Comparison of ENCODE assay signal across 12 cellular contexts in genomic region chr12:76688627-76689026, GRCh38.
DNase-seq lines count a peak whose midpoint lies in the region; ATAC-seq, FAIRE-seq and TF ChIP-seq lines count a peak whose summit lies in the region.
"Had no signal": no experiment of that assay in that cellular context is flagged by ENCODE, and none has a peak within 500 bp of the region (broad histone marks: within the 10 kb centered on the region; RNA-seq: fewer than 3 reads in every experiment).

No MANE protein-coding gene starts in this region.

- no peaks in the 10 kb centered on the region for H3K27me3 Mint-ChIP-seq in CD4-positive, CD25-positive, alpha-beta regulatory T cell
- peaks cover 2% of the 10 kb centered on the region for H3K27me3 Mint-ChIP-seq in GM23338 (ENCODE audit: insufficient read depth, low read depth, poor library complexity)
- H3K27me3 Mint-ChIP-seq: central memory CD8-positive, alpha-beta T cell had no signal

- FAIRE-seq in kidney (lab: Jason Lieb, UNC): no peak
- FAIRE-seq: GM12892 had no signal

- CTCF ChIA-PET in Panc1 (lab: Charles Lee): no interaction called here

- no peaks in the 10 kb centered on the region for H3K36me3 ChIP-seq in CD4-positive, CD25-positive, alpha-beta regulatory T cell (ENCODE audit: control insufficient read depth, insufficient read depth, low read length)
- H3K36me3 ChIP-seq in GM23338 (ENCODE audit: insufficient read depth) (no peaks in the 10 kb centered on the region), Panc1 (ENCODE audit: control insufficient read depth, insufficient read depth, low read length) (no peaks in the 10 kb centered on the region), kidney (ENCODE audit: control insufficient read depth in 1 of 2, insufficient read depth in 2 of 2, low read length in 2 of 2) (no peaks in the 10 kb centered on the region), spleen (no peaks in the 10 kb centered on the region)
- H3K36me3 ChIP-seq: HAP-1 had no signal

- H3K79me2 ChIP-seq in GM23338 (replicated peaks; ENCODE audit: insufficient read depth): no peaks in the 10 kb centered on the region

- H4K20me1 ChIP-seq in GM23338 (replicated peaks; ENCODE audit: insufficient read depth): no peaks in the 10 kb centered on the region

- peak in 2 of 3 donors; percentile 11 to 28 for DNase-seq in CD4-positive, CD25-positive, alpha-beta regulatory T cell
- DNase-seq in GM23338 (ENCODE audit: low spot score) (peak; percentile 49), Panc1 (ENCODE audit: low read depth, low spot score) (no peak), kidney (no peak), NCI-H146 treated with DMSO at 0.1 percent for 48 hours (lab: John Stamatoyannopoulos, UW; ENCODE audit: unreplicated experiment) (no peak), spleen (no peak)
- DNase-seq in activated CD4-positive, CD25-positive, alpha-beta regulatory T cell treated with anti-CD3 and anti-CD28 coated beads, Interleukin-2, amount 50 U/mL, for 72 hours: no peak
- DNase-seq: activated CD4-positive, alpha-beta T cell treated with anti-CD3 and anti-CD28 coated beads, Interleukin-2, amount 50 U/mL, for 4 hours had no signal

- in situ Hi-C loops in Panc1 (cut with HindIII; ENCODE audit: low pct_unique_long_range_greater_than_20kb, low sequenced_read_pairs): no loop called here

- WGBS in spleen, 5 donors: 83 to 91% (median 86%) methylated on average over 2 of the region's 2 CpGs

- ATAC-seq in CD4-positive, CD25-positive, alpha-beta regulatory T cell (ENCODE audit: low read depth in 2 of 2): no peak
- peak; percentile 32 for ATAC-seq in GM23338
- no peak for ATAC-seq in Panc1
- ATAC-seq in GM18505 (IDR thresholded peaks at IDR 0.05; ENCODE audit: unreplicated experiment): no peak

- no peak overlapping the region for H3K27ac Mint-ChIP-seq in CD4-positive, CD25-positive, alpha-beta regulatory T cell
- H3K27ac Mint-ChIP-seq in GM23338: no peak overlapping the region

- H3K4me3 Mint-ChIP-seq in CD4-positive, CD25-positive, alpha-beta regulatory T cell: no peak overlapping the region
- no peak overlapping the region for H3K4me3 Mint-ChIP-seq in GM23338
- H3K4me3 Mint-ChIP-seq: central memory CD8-positive, alpha-beta T cell had no signal

- BruUV-seq in Panc1 (replicated peaks; lab: Mats Ljungman, UMichigan): no TSS peak

- H3K36me3 Mint-ChIP-seq in CD4-positive, CD25-positive, alpha-beta regulatory T cell: no peaks in the 10 kb centered on the region
- no peaks in the 10 kb centered on the region for H3K36me3 Mint-ChIP-seq in GM23338 (ENCODE audit: low read depth)

- H3K9me3 ChIP-seq in CD4-positive, CD25-positive, alpha-beta regulatory T cell (ENCODE audit: control insufficient read depth in 2 of 2, low read length in 2 of 2): no peaks in the 10 kb centered on the region
- H3K9me3 ChIP-seq in Panc1 (ENCODE audit: control insufficient read depth, insufficient read depth, low read depth, low read length) (no peaks in the 10 kb centered on the region), kidney (ENCODE audit: control insufficient read depth in 1 of 2, low read length in 2 of 2) (no peaks in the 10 kb centered on the region), spleen (no peaks in the 10 kb centered on the region)
- H3K9me3 ChIP-seq: HAP-1 had no signal

- H3K9ac ChIP-seq in kidney (ENCODE audit: low read length in 2 of 2): no peak overlapping the region

- TF ChIP-seq POLR2A in GM18505 (IDR thresholded peaks at IDR 0.05; ENCODE audit: borderline replicate concordance, extremely low read depth, insufficient read depth, insufficient read length) (no peak), spleen (IDR thresholded peaks at IDR 0.05) (no peak)

- H3F3A ChIP-seq in GM23338 (replicated peaks; ENCODE audit: low read depth): no peaks in the 10 kb centered on the region

- intact Hi-C loops in Panc1 (cut with micrococcal nuclease; ENCODE audit: unreplicated experiment): no loop called here
- intact Hi-C loops in kidney (cut with DNase I): no loop called here
- intact Hi-C loops in spleen (cut with DNase I; ENCODE audit: low total_unique reads): no loop called here

- no peaks in the 10 kb centered on the region for H3K9me3 Mint-ChIP-seq in CD4-positive, CD25-positive, alpha-beta regulatory T cell
- no peaks in the 10 kb centered on the region for H3K9me3 Mint-ChIP-seq in GM23338
- H3K9me3 Mint-ChIP-seq: central memory CD8-positive, alpha-beta T cell had no signal

- H3K4me1 ChIP-seq in CD4-positive, CD25-positive, alpha-beta regulatory T cell (ENCODE audit: control insufficient read depth, insufficient read depth, low read length, poor library complexity, severe bottlenecking): no peaks in the 10 kb centered on the region
- peaks cover 25% of the 10 kb centered on the region for H3K4me1 ChIP-seq in GM23338 (ENCODE audit: insufficient read depth)
- H3K4me1 ChIP-seq in Panc1 (ENCODE audit: control insufficient read depth, insufficient read depth, low read length): no peaks in the 10 kb centered on the region
- no peaks in the 10 kb centered on the region for H3K4me1 ChIP-seq in kidney (ENCODE audit: control insufficient read depth in 1 of 2, insufficient read depth in 1 of 2, low read depth in 1 of 2, low read length in 2 of 2)
- H3K4me1 ChIP-seq in spleen: peaks cover 0 to 21% (median 8%) of the 10 kb centered on the region in 6 donors

- POLR2A ChIA-PET in Panc1 (lab: Charles Lee): no interaction called here

- H3K4me2 ChIP-seq in GM23338: no peak overlapping the region

- peak; percentile 58 to 76 for TF ChIP-seq CTCF in GM23338 (conservative IDR thresholded peaks at IDR 0.05; ENCODE audit: low read depth in 2 of 2)
- TF ChIP-seq CTCF in Panc1 (IDR thresholded peaks at IDR 0.05): peak; percentile 18; the same call in 1 of the 2 replicates
- TF ChIP-seq CTCF in kidney (IDR thresholded peaks at IDR 0.05; ENCODE audit: borderline replicate concordance, extremely low read depth, insufficient read depth): peak; percentile 4
- peak in 2 of 11 experiments; percentile 15 to 30 for TF ChIP-seq CTCF in spleen (IDR thresholded peaks at IDR 0.05 in 8 of 11, conservative IDR thresholded peaks at IDR 0.05 in 3 of 11)

- H3K9me2 ChIP-seq in GM23338 (ENCODE audit: insufficient read depth): no peaks in the 10 kb centered on the region

- H3K27me3 ChIP-seq in CD4-positive, CD25-positive, alpha-beta regulatory T cell (ENCODE audit: control insufficient read depth, insufficient read depth, low read length): peaks cover 3% of the 10 kb centered on the region
- no peaks in the 10 kb centered on the region for H3K27me3 ChIP-seq in GM23338 (ENCODE audit: insufficient read depth)
- H3K27me3 ChIP-seq in Panc1 (ENCODE audit: control insufficient read depth, insufficient read depth, low read length): no peaks in the 10 kb centered on the region
- no peaks in the 10 kb centered on the region for H3K27me3 ChIP-seq in spleen (replicated peaks in 1 of 7)

- H3K27ac ChIP-seq in CD4-positive, CD25-positive, alpha-beta regulatory T cell (ENCODE audit: insufficient read depth, low read length, poor library complexity, severe bottlenecking): no peak overlapping the region
- H3K27ac ChIP-seq in GM23338 (ENCODE audit: low read depth) (no peak overlapping the region), Panc1 (ENCODE audit: low read length) (no peak overlapping the region), kidney (ENCODE audit: low read depth in 2 of 2, low read length in 2 of 2) (no peak overlapping the region), spleen (no peak overlapping the region)

- H3K4me3 ChIP-seq in CD4-positive, CD25-positive, alpha-beta regulatory T cell (ENCODE audit: low read depth, low read length): no peak overlapping the region
- no peak overlapping the region for H3K4me3 ChIP-seq in GM23338
- no peak overlapping the region for H3K4me3 ChIP-seq in Panc1 (ENCODE audit: low read depth in 2 of 2, low read length in 2 of 2)
- H3K4me3 ChIP-seq in kidney (ENCODE audit: low read length in 2 of 2): no peak overlapping the region
- H3K4me3 ChIP-seq in spleen: no peak overlapping the region
- H3K4me3 ChIP-seq: HAP-1 had no signal

- peaks cover 0 to 2% (median 0%) of the 10 kb centered on the region in 4 donors for H3K4me1 Mint-ChIP-seq in CD4-positive, CD25-positive, alpha-beta regulatory T cell
- H3K4me1 Mint-ChIP-seq in GM23338: peaks cover 29% of the 10 kb centered on the region
- H3K4me1 Mint-ChIP-seq: central memory CD8-positive, alpha-beta T cell had no signal

- H2AFZ ChIP-seq in GM23338: no peak overlapping the region

TF ChIP-seq in GM23338, 12 proteins besides CTCF, POLR2A, EP300 and RAD21:
- TF ChIP-seq ZNF331 (CRISPR knock-in tag; IDR thresholded peaks at IDR 0.05; ENCODE audit: low read depth): no peak
- no peak for TF ChIP-seq EZH2 (IDR thresholded peaks at IDR 0.05; ENCODE audit: low read depth, unreplicated experiment)
- TF ChIP-seq STAT1 (IDR thresholded peaks at IDR 0.05; ENCODE audit: unreplicated experiment): no peak
- TF ChIP-seq POLR2AphosphoS5 (IDR thresholded peaks at IDR 0.05; ENCODE audit: low read depth): no peak
- TF ChIP-seq JUNB (IDR thresholded peaks at IDR 0.05; ENCODE audit: unreplicated experiment): no peak

Comparison
In these comparisons a context has a peak if more than half of its experiments do, and no peak if none do; other contexts are left out.
1. DNase-seq: peak in CD4-positive, CD25-positive, alpha-beta regulatory T cell (2 of 3) and GM23338 (single experiment); none in Panc1 (single experiment), kidney (single experiment), NCI-H146 treated with DMSO at 0.1 percent for 48 hours (single experiment), spleen (single experiment) and activated CD4-positive, CD25-positive, alpha-beta regulatory T cell treated with anti-CD3 and anti-CD28 coated beads, Interleukin-2, amount 50 U/mL, for 72 hours (single experiment).